ENCODE assay signal across 32 cellular contexts in genomic region chr4:87211249-87211952, GRCh38. TPM values are rescaled to one million over a fixed set of nuclear protein-coding genes. Genes with fewer than 3 reads are reported as not detected.
DNase-seq lines count a peak whose midpoint lies in the region; ATAC-seq and TF ChIP-seq lines count a peak whose summit lies in the region.
"Had no signal": no experiment of that assay in that cellular context is flagged by ENCODE, and none has a peak within 500 bp of the region (broad histone marks: within the 10 kb centered on the region; RNA-seq: fewer than 3 reads in every experiment).

No MANE protein-coding gene starts in this region.

- peaks cover 45% of the 10 kb centered on the region for H4K20me1 ChIP-seq in Loucy (ENCODE audit: insufficient read depth, low read length, poor library complexity, severe bottlenecking)
- H4K20me1 ChIP-seq in osteoblast (ENCODE audit: insufficient read depth, low read length) = peaks cover 8% of the 10 kb centered on the region

- no peaks in the 10 kb centered on the region for H3K27me3 ChIP-seq in Loucy (ENCODE audit: insufficient read depth, low read length, poor library complexity, severe bottlenecking)
- no peaks in the 10 kb centered on the region for H3K27me3 ChIP-seq in osteoblast (ENCODE audit: insufficient read depth, low read length)
- no peaks in the 10 kb centered on the region for H3K27me3 ChIP-seq in left lung
- H3K27me3 ChIP-seq: BLaER1, hepatocyte, upper lobe of left lung had no signal

- H3K9me2 ChIP-seq in Loucy (replicated peaks; ENCODE audit: low read depth, low read length) = no peaks in the 10 kb centered on the region

- peaks cover 57% of the 10 kb centered on the region for H3K4me1 Mint-ChIP-seq in CD14-positive monocyte
- H3K4me1 Mint-ChIP-seq in T-helper 2 cell treated with Interferon-gamma antibody and Interleukin-4, amounts not matched to agents 5 μg/mL and 100 μg/mL, for 36 hours (ENCODE audit: low read depth) = peaks cover 11% of the 10 kb centered on the region

- H3K4me1 ChIP-seq in Loucy (ENCODE audit: insufficient read depth, low read length, poor library complexity, severe bottlenecking) = peaks cover 5% of the 10 kb centered on the region
- H3K4me1 ChIP-seq in osteoblast (ENCODE audit: insufficient read depth, low read length) = peaks cover 7% of the 10 kb centered on the region
- H3K4me1 ChIP-seq in left lung = peaks cover 0 to 46% of the 10 kb centered on the region in 2 donors

- ATAC-seq in left lung = no peak
- no peak for ATAC-seq in HG03175 (IDR thresholded peaks at IDR 0.05; ENCODE audit: unreplicated experiment)
- ATAC-seq: stimulated activated effector memory CD8-positive, alpha-beta T cell treated with anti-CD3 and anti-CD28 coated beads, Interleukin-12 subunit alpha, Interleukin-12 subunit beta, amount 100 ng/mL, for 72 hours had no signal

- intact Hi-C loops in CD14-positive monocyte (cut with micrococcal nuclease) = no loop called here
- intact Hi-C loops in left lung (cut with DNase I) = no loop called here

- H3K27ac ChIP-seq in osteoblast (ENCODE audit: low read depth, low read length) = no peak overlapping the region
- H3K27ac ChIP-seq in left lung = no peak overlapping the region
- H3K27ac ChIP-seq: BLaER1, hepatocyte, PC-9, VCaP had no signal

- no peak for TF ChIP-seq CTCF in CD14-positive monocyte (IDR thresholded peaks at IDR 0.05)
- no peak for TF ChIP-seq CTCF in Loucy (conservative IDR thresholded peaks at IDR 0.05; ENCODE audit: low read length)
- TF ChIP-seq CTCF in osteoblast (IDR thresholded peaks at IDR 0.05; ENCODE audit: extremely low read depth, low read depth, low read length) = no peak
- no peak for TF ChIP-seq CTCF in left lung (IDR thresholded peaks at IDR 0.05)

- H3K4me2 ChIP-seq in Loucy (ENCODE audit: low read depth, low read length, poor library complexity, severe bottlenecking) = peak overlapping the region; percentile 17
- H3K4me2 ChIP-seq in osteoblast (ENCODE audit: insufficient read depth, low read length) = peak overlapping the region; percentile 34
- H3K4me2 ChIP-seq: BLaER1, hepatocyte, PC-9 had no signal

- H3K9ac ChIP-seq in Loucy (ENCODE audit: low read depth, low read length, poor library complexity, severe bottlenecking) = no peak overlapping the region
- H3K9ac ChIP-seq: BLaER1 had no signal

- H3K9me3 ChIP-seq in Loucy (ENCODE audit: insufficient read depth, low read depth, low read length) = no peaks in the 10 kb centered on the region
- no peaks in the 10 kb centered on the region for H3K9me3 ChIP-seq in osteoblast (ENCODE audit: low read depth, low read length)
- no peaks in the 10 kb centered on the region for H3K9me3 ChIP-seq in left lung
- H3K9me3 ChIP-seq: HAP-1, upper lobe of left lung had no signal

- no peak overlapping the region for H3K4me3 Mint-ChIP-seq in CD14-positive monocyte
- H3K4me3 Mint-ChIP-seq in T-helper 2 cell treated with Interferon-gamma antibody and Interleukin-4, amounts not matched to agents 5 μg/mL and 100 μg/mL, for 36 hours = no peak overlapping the region
- H3K4me3 Mint-ChIP-seq: brain; stimulated activated effector memory CD8-positive, alpha-beta T cell treated with anti-CD3 and anti-CD28 coated beads, Interleukin-12 subunit alpha, Interleukin-12 subunit beta, amount 100 ng/mL, for 72 hours had no signal

- H3K4me3 ChIP-seq in Loucy (ENCODE audit: low read length, poor library complexity, severe bottlenecking) (no peak overlapping the region), osteoblast (ENCODE audit: insufficient read depth, low read length) (no peak overlapping the region), left lung (no peak overlapping the region)
- H3K4me3 ChIP-seq: BLaER1, HAP-1, hepatocyte, PC-9, upper lobe of left lung had no signal

- H3F3A ChIP-seq in Loucy (ENCODE audit: low read depth) = no peaks in the 10 kb centered on the region

- H3K27ac Mint-ChIP-seq in CD14-positive monocyte = peak overlapping the region in 4 of 7 donors; percentile 42 to 83 (median 54)
- no peak overlapping the region for H3K27ac Mint-ChIP-seq in T-helper 2 cell treated with Interferon-gamma antibody and Interleukin-4, amounts not matched to agents 5 μg/mL and 100 μg/mL, for 36 hours
- H3K27ac Mint-ChIP-seq: stimulated activated effector memory CD8-positive, alpha-beta T cell treated with anti-CD3 and anti-CD28 coated beads, Interleukin-12 subunit alpha, Interleukin-12 subunit beta, amount 100 ng/mL, for 72 hours had no signal

- peaks cover 13 to 19% of the 10 kb centered on the region in 2 donors for H3K36me3 Mint-ChIP-seq in CD14-positive monocyte
- peaks cover 4% of the 10 kb centered on the region for H3K36me3 Mint-ChIP-seq in T-helper 2 cell treated with Interferon-gamma antibody and Interleukin-4, amounts not matched to agents 5 μg/mL and 100 μg/mL, for 36 hours (ENCODE audit: low read depth)
- H3K36me3 Mint-ChIP-seq: stimulated activated effector memory CD8-positive, alpha-beta T cell treated with anti-CD3 and anti-CD28 coated beads, Interleukin-12 subunit alpha, Interleukin-12 subunit beta, amount 100 ng/mL, for 72 hours had no signal

- no peak overlapping the region for H2AFZ ChIP-seq in Loucy (ENCODE audit: low read length)
- peak overlapping the region; percentile 46 for H2AFZ ChIP-seq in osteoblast (ENCODE audit: low read length)
- H2AFZ ChIP-seq: hepatocyte, PC-9 had no signal

- no peaks in the 10 kb centered on the region for H3K9me3 Mint-ChIP-seq in CD14-positive monocyte
- H3K9me3 Mint-ChIP-seq in T-helper 2 cell treated with Interferon-gamma antibody and Interleukin-4, amounts not matched to agents 5 μg/mL and 100 μg/mL, for 36 hours = no peaks in the 10 kb centered on the region
- H3K9me3 Mint-ChIP-seq: stimulated activated effector memory CD8-positive, alpha-beta T cell treated with anti-CD3 and anti-CD28 coated beads, Interleukin-12 subunit alpha, Interleukin-12 subunit beta, amount 100 ng/mL, for 72 hours had no signal

- no peaks in the 10 kb centered on the region for H3K27me3 Mint-ChIP-seq in CD14-positive monocyte (ENCODE audit: low read depth in 3 of 3)
- no peaks in the 10 kb centered on the region for H3K27me3 Mint-ChIP-seq in T-helper 2 cell treated with Interferon-gamma antibody and Interleukin-4, amounts not matched to agents 5 μg/mL and 100 μg/mL, for 36 hours (ENCODE audit: low read depth)
- H3K27me3 Mint-ChIP-seq: brain had no signal

- H3K79me2 ChIP-seq in Loucy (ENCODE audit: insufficient read depth, low read length) (peaks cover 90% of the 10 kb centered on the region), osteoblast (ENCODE audit: insufficient read depth, low read length) (peaks cover 23% of the 10 kb centered on the region)

- no peak for DNase-seq in CD14-positive monocyte (ENCODE audit: low spot score)
- peak; percentile 52 for DNase-seq in fibroblast of peridontal ligament (ENCODE audit: extremely low read depth)
- DNase-seq in osteoblast (ENCODE audit: insufficient read length, low spot score, missing footprints) = peak; percentile 68
- DNase-seq in T-helper 2 cell treated with Interferon-gamma antibody and Interleukin-4, amounts not matched to agents 5 μg/mL and 100 μg/mL, for 36 hours (ENCODE audit: low spot score) = no peak
- DNase-seq in left lung = no peak
- DNase-seq: activated CD4-positive, alpha-beta T cell treated with anti-CD3 and anti-CD28 coated beads for 48 hours; activated gamma-delta T cell treated with Interleukin-2 at 50 U/mL for 16 hours; activated T-cell treated with anti-CD3 and anti-CD28 coated beads, Interleukin-2, amount 50 U/mL, for 1 hour; COR-L47; DMS79; effector CD8-positive, alpha-beta T cell; foreskin fibroblast; GF-D8; NCI-H1105; NCI-H187 treated with DMSO at 0.1 percent for 48 hours; NCI-H2171 treated with DMSO at 0.1 percent for 48 hours; NCI-H524; occipital lobe; PC-9; SHP77; stimulated activated CD4-positive, alpha-beta T cell treated with anti-CD3 and anti-CD28 coated beads, Interleukin-12 subunit alpha, Interleukin-12 subunit beta, amount 100 ng/mL, for 4 hours; stimulated activated CD4-positive, alpha-beta T cell treated with anti-CD3 and anti-CD28 coated beads, Interleukin-4, amount 100 ng/mL, for 24 hours; T-helper 9 cell; upper lobe of left lung had no signal

- H3K36me3 ChIP-seq in Loucy (ENCODE audit: insufficient read depth, low read length) = peaks cover 9% of the 10 kb centered on the region; the same call in 1 of the 2 replicates
- H3K36me3 ChIP-seq in osteoblast (ENCODE audit: insufficient read depth, low read length) = no peaks in the 10 kb centered on the region
- no peaks in the 10 kb centered on the region for H3K36me3 ChIP-seq in left lung
- H3K36me3 ChIP-seq: HAP-1, upper lobe of left lung had no signal

RNA-seq across cellular contexts. Expression of gene KLHL8, which starts 9.0 kb away (rescaled TPM):
- 10 to 100 TPM; 23.7 to 28.6 TPM for polyA plus RNA-seq in CD14-positive monocyte
- total RNA-seq in osteoblast (12.4 and 12.7 TPM in 2 replicates), left lung (10 to 100 TPM; 18.2 to 19.1 TPM)

Comparison
In these comparisons a context has a peak if more than half of its experiments do, and no peak if none do; other contexts are left out.
1. DNase-seq: peak in fibroblast of peridontal ligament (single experiment) and osteoblast (single experiment); none in CD14-positive monocyte (single experiment), T-helper 2 cell treated with Interferon-gamma antibody and Interleukin-4, amounts not matched to agents 5 μg/mL and 100 μg/mL, for 36 hours (single experiment) and left lung (0 of 2).